In genomic region chr20:63418617-63419016, GRCh38 we compare ENCODE assay signal across 2 cellular contexts.
TF ChIP-seq lines count a peak whose summit lies in the region.

No MANE protein-coding gene starts in this region.

TF ChIP-seq in HEK293, 187 proteins besides CTCF, POLR2A, EP300 and RAD21 (continued from another document):
- TF ChIP-seq EGR2 (tag by site-specific recombination; IDR thresholded peaks at IDR 0.05; ENCODE audit: low read depth) (peak; percentile 39; the same call in 1 of the 2 replicates), BCL11B (tag by site-specific recombination; IDR thresholded peaks at IDR 0.05; ENCODE audit: low read depth) (no peak), ZNF292 (tag by site-specific recombination; IDR thresholded peaks at IDR 0.05; ENCODE audit: borderline replicate concordance, low read depth) (no peak), PRDM1 (tag by site-specific recombination; IDR thresholded peaks at IDR 0.05) (no peak), ZBTB1 (tag by site-specific recombination; IDR thresholded peaks at IDR 0.05) (no peak), ZNF600 (tag by site-specific recombination; IDR thresholded peaks at IDR 0.05) (0 out of 2 replicates have a peak, but pooled peaks have one; percentile 14)

TF ChIP-seq in H1, 55 proteins besides CTCF, POLR2A, EP300 and RAD21 (continued from another document):
- TF ChIP-seq, protein P1, sequence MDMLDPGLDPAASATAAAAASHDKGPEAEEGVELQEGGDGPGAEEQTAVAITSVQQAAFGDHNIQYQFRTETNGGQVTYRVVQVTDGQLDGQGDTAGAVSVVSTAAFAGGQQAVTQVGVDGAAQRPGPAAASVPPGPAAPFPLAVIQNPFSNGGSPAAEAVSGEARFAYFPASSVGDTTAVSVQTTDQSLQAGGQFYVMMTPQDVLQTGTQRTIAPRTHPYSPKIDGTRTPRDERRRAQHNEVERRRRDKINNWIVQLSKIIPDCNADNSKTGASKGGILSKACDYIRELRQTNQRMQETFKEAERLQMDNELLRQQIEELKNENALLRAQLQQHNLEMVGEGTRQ (IDR thresholded peaks at IDR 0.05; ENCODE audit: low read length), result no peak
- TF ChIP-seq TAF1 (IDR thresholded peaks at IDR 0.05; ENCODE audit: low read depth, low read length), result no peak
- no peak for TF ChIP-seq CHD1 (IDR thresholded peaks at IDR 0.05; ENCODE audit: low read depth, low read length)
- TF ChIP-seq FOSL1 (IDR thresholded peaks at IDR 0.05; ENCODE audit: insufficient read depth, low read depth, low read length), result no peak
- no peak for TF ChIP-seq GABPA (IDR thresholded peaks at IDR 0.05; ENCODE audit: borderline replicate concordance, insufficient read depth, low read length)
- no peak for TF ChIP-seq SIX5 (IDR thresholded peaks at IDR 0.05; ENCODE audit: low read depth, low read length)
- no peak for TF ChIP-seq MAFK (IDR thresholded peaks at IDR 0.05; ENCODE audit: low read depth, low read length)
- no peak for TF ChIP-seq KDM1A (IDR thresholded peaks at IDR 0.05; ENCODE audit: borderline replicate concordance, low read length)
- no peak for TF ChIP-seq JUN (IDR thresholded peaks at IDR 0.05; ENCODE audit: low read depth, low read length)
- no peak for TF ChIP-seq ASH2L (IDR thresholded peaks at IDR 0.05; ENCODE audit: low read length)
- TF ChIP-seq JUND (IDR thresholded peaks at IDR 0.05; ENCODE audit: low read length), result no peak
- TF ChIP-seq NANOG (IDR thresholded peaks at IDR 0.05; ENCODE audit: insufficient read depth, low read depth, low read length, poor library complexity, severe bottlenecking), result no peak
- no peak for TF ChIP-seq CTBP2 (IDR thresholded peaks at IDR 0.05; ENCODE audit: borderline replicate concordance, insufficient read depth, insufficient read length, low read length)
- no peak for TF ChIP-seq SIN3A (conservative IDR thresholded peaks at IDR 0.05 in 1 of 2, IDR thresholded peaks at IDR 0.05 in 1 of 2; ENCODE audit: low read depth in 1 of 2, low read length in 2 of 2)
- TF ChIP-seq SP2 (IDR thresholded peaks at IDR 0.05; ENCODE audit: low read length), result no peak
- no peak for TF ChIP-seq PHF8 (conservative IDR thresholded peaks at IDR 0.05; ENCODE audit: low read depth, low read length)
